In the genomic region with DNA sequence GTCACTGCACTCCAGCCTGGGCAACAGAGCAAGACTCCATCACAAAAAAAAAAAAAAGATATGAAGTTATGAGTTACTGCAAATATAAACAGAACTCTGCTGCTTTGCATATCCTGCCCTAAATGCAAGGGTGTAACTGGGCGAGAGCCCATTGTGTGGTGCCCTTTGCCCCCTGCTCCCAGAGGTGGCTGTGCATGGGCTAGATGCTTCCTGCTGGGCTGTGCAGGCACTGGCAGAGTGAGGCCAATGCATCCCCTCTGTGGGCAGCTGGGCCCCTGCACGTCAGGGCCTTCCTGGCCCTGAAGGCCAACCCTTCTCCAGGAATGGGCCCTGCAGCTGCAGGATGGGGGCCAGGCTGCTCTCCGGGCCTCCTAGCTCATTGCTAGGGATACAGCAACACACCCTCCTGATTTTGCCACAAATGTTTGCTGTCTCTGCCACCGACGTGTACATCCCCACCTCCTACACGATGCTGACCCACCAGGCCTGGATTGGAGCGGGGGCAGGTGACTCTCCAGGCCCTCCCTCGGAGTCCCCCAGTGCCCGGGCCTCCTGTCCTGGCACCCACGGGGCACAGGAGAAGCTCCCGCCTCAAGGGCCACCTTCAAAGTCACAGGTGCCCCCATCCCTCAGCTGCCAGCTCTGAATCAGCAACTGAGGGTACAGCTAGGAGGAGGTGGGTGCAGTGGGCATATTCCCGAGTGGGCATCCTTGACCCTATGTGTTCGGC, we compare ENCODE assay signal across 16 cellular contexts. TPM values are rescaled to one million over a fixed set of nuclear protein-coding genes. Genes with fewer than 3 reads are reported as not detected.
DNase-seq lines count a peak whose midpoint lies in the region; ATAC-seq and TF ChIP-seq lines count a peak whose summit lies in the region.
"Had no signal": no experiment of that assay in that cellular context is flagged by ENCODE, and none has a peak within 500 bp of the region (broad histone marks: within the 10 kb centered on the region; RNA-seq: fewer than 3 reads in every experiment).

No MANE protein-coding gene starts in this region.

- peak overlapping the region; percentile 22; the same call in 1 of the 2 replicates for H3K27ac ChIP-seq in DND-41 (ENCODE audit: low read length)
- no peak overlapping the region for H3K27ac ChIP-seq in colonic mucosa
- H3K27ac ChIP-seq: A549, GM23248, HL-60 had no signal

- no peaks in the 10 kb centered on the region for H4K20me1 ChIP-seq in DND-41 (ENCODE audit: insufficient read depth, low read length)

- TF ChIP-seq CTCF in DND-41 (IDR thresholded peaks at IDR 0.05; ENCODE audit: borderline replicate concordance, extremely low read depth, low read length, poor library complexity, severe bottlenecking), result no peak
- TF ChIP-seq CTCF in colonic mucosa (IDR thresholded peaks at IDR 0.05), result no peak
- TF ChIP-seq CTCF in mucosa of descending colon (IDR thresholded peaks at IDR 0.05), result no peak

- H3K9ac ChIP-seq in DND-41 (ENCODE audit: low read depth, low read length) (no peak overlapping the region), colonic mucosa (ENCODE audit: low read depth in 2 of 2, low read length in 2 of 2) (no peak overlapping the region)
- H3K9ac ChIP-seq: GM23248 had no signal

- no peaks in the 10 kb centered on the region for H3K27me3 ChIP-seq in DND-41 (ENCODE audit: insufficient read depth, low read length, poor library complexity)
- no peaks in the 10 kb centered on the region for H3K27me3 ChIP-seq in colonic mucosa

- H2AFZ ChIP-seq in DND-41 (ENCODE audit: low read depth, low read length), result no peak overlapping the region
- H2AFZ ChIP-seq: GM23248 had no signal

- no peak overlapping the region for H3K4me3 ChIP-seq in DND-41 (ENCODE audit: low read depth in 1 of 2, low read length in 2 of 2)
- no peak overlapping the region for H3K4me3 ChIP-seq in colonic mucosa
- no peak overlapping the region for H3K4me3 ChIP-seq in mucosa of descending colon
- H3K4me3 ChIP-seq: A549, GM23248 had no signal

- H3K4me1 ChIP-seq in DND-41 (ENCODE audit: insufficient read depth, low read length), result peaks cover 11% of the 10 kb centered on the region
- H3K4me1 ChIP-seq in colonic mucosa, result no peaks in the 10 kb centered on the region
- H3K4me1 ChIP-seq in mucosa of descending colon (ENCODE audit: low read depth), result peaks cover 4% of the 10 kb centered on the region
- H3K4me1 ChIP-seq: A549 had no signal

- H3K9me3 ChIP-seq in DND-41 (ENCODE audit: insufficient read depth, low read length, severe bottlenecking), result no peaks in the 10 kb centered on the region
- H3K9me3 ChIP-seq in colonic mucosa, result no peaks in the 10 kb centered on the region
- H3K9me3 ChIP-seq in mucosa of descending colon, result no peaks in the 10 kb centered on the region
- H3K9me3 ChIP-seq: A549 had no signal

- DNase-seq in DND-41 (no peak), colonic mucosa (peak; percentile 80), mucosa of descending colon (peak; percentile 77 to 79 (median 77)), KG1 (lab: John Stamatoyannopoulos, UW) (no peak)
- no peak for DNase-seq in activated CD4-positive, alpha-beta T cell treated with anti-CD3 and anti-CD28 coated beads, Interleukin-2, amount 50 U/mL, for 1 hour
- DNase-seq: CD4-positive, CD25-positive, alpha-beta regulatory T cell; DMS53; GM23248; KBM-7; NCI-H1092; NCI-H1694; NCI-H345; SHP77 had no signal

- intact Hi-C loops in colonic mucosa (cut with DNase I), result no loop called here
- intact Hi-C loops in mucosa of descending colon (cut with DNase I, micrococcal nuclease), result no loop called here

- no peaks in the 10 kb centered on the region for H3K79me2 ChIP-seq in DND-41 (ENCODE audit: insufficient read depth, low read length)

- H3K36me3 ChIP-seq in DND-41 (ENCODE audit: insufficient read depth, low read length) (peaks cover 10% of the 10 kb centered on the region), colonic mucosa (no peaks in the 10 kb centered on the region), mucosa of descending colon (ENCODE audit: low read depth) (no peaks in the 10 kb centered on the region)

- no peak for ATAC-seq in DND-41 (ENCODE audit: insufficient read depth, low read depth)
- ATAC-seq in mucosa of descending colon, result peak; percentile 97
- no peak for ATAC-seq in HG02623 (IDR thresholded peaks at IDR 0.05; ENCODE audit: unreplicated experiment)
- ATAC-seq: A549 had no signal

- no peak overlapping the region for H3K4me2 ChIP-seq in DND-41 (ENCODE audit: insufficient read depth, low read length)
- H3K4me2 ChIP-seq: A549 had no signal

RNA-seq across cellular contexts. Expression of gene COMT, which starts 40.7 kb away (rescaled TPM):
- total RNA-seq in colonic mucosa, result 100 to 1,000 TPM in 1 of 2 donors, 10 to 100 TPM in 1; 70.0 to 125 TPM
- 10 to 100 TPM; 61.2 to 88.7 (median 70.7) TPM for total RNA-seq in mucosa of descending colon

RNA-seq across cellular contexts. Expression of gene TXNRD2, which starts 40.7 kb away (rescaled TPM):
- 10 to 100 TPM; 22.3 to 29.5 TPM for total RNA-seq in colonic mucosa
- 10 to 100 TPM; 20.9 to 23.6 (median 22.6) TPM for total RNA-seq in mucosa of descending colon

RNA-seq across cellular contexts. Expression of gene GNB1L, which starts 46.2 kb away (rescaled TPM):
- 10 to 100 TPM in 1 of 2 donors, 1 to 10 TPM in 1; 4.4 to 10.2 TPM for total RNA-seq in colonic mucosa
- 1 to 10 TPM; 2.7 to 4.7 (median 3.4) TPM for total RNA-seq in mucosa of descending colon

RNA-seq across cellular contexts. Expression of gene RTL10, which starts 46.2 kb away (rescaled TPM):
- 10 to 100 TPM in 1 of 2 donors, 1 to 10 TPM in 1; 9.7 to 14.1 TPM for total RNA-seq in colonic mucosa
- 10 to 100 TPM; 10.1 to 12.2 (median 11.9) TPM for total RNA-seq in mucosa of descending colon

Comparison
In these comparisons a context has a peak if more than half of its experiments do, and no peak if none do; other contexts are left out.
1. DNase-seq: peak in colonic mucosa (single experiment) and mucosa of descending colon (3 of 3); none in DND-41 (single experiment), activated CD4-positive, alpha-beta T cell treated with anti-CD3 and anti-CD28 coated beads, Interleukin-2, amount 50 U/mL, for 1 hour (single experiment) and KG1 (single experiment).